ENCODE assay signal across 1 cellular context in genomic region chr20:37378420-37378784, GRCh38.
TF ChIP-seq lines count a peak whose summit lies in the region.

No MANE protein-coding gene starts in this region.

TF ChIP-seq in SK-N-SH, 30 proteins besides CTCF, POLR2A, EP300 and RAD21 (continued from another document):
- TF ChIP-seq, protein P1, sequence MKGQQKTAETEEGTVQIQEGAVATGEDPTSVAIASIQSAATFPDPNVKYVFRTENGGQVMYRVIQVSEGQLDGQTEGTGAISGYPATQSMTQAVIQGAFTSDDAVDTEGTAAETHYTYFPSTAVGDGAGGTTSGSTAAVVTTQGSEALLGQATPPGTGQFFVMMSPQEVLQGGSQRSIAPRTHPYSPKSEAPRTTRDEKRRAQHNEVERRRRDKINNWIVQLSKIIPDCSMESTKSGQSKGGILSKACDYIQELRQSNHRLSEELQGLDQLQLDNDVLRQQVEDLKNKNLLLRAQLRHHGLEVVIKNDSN (IDR thresholded peaks at IDR 0.05; ENCODE audit: borderline replicate concordance, low read depth), result no peak
- TF ChIP-seq, protein P2, sequence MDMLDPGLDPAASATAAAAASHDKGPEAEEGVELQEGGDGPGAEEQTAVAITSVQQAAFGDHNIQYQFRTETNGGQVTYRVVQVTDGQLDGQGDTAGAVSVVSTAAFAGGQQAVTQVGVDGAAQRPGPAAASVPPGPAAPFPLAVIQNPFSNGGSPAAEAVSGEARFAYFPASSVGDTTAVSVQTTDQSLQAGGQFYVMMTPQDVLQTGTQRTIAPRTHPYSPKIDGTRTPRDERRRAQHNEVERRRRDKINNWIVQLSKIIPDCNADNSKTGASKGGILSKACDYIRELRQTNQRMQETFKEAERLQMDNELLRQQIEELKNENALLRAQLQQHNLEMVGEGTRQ (IDR thresholded peaks at IDR 0.05; ENCODE audit: borderline replicate concordance, low read depth, low read length), result no peak
- TF ChIP-seq MEF2A (IDR thresholded peaks at IDR 0.05; ENCODE audit: borderline replicate concordance, low read depth), result no peak
- no peak for TF ChIP-seq JUND (IDR thresholded peaks at IDR 0.05)
- TF ChIP-seq RFX5 (IDR thresholded peaks at IDR 0.05; ENCODE audit: low read length), result no peak
- no peak for TF ChIP-seq GABPA (IDR thresholded peaks at IDR 0.05; ENCODE audit: low read depth)
- TF ChIP-seq, protein P3, sequence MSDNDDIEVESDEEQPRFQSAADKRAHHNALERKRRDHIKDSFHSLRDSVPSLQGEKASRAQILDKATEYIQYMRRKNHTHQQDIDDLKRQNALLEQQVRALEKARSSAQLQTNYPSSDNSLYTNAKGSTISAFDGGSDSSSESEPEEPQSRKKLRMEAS (IDR thresholded peaks at IDR 0.05; ENCODE audit: low read depth), result no peak
TF ChIP-seq in SK-N-SH: peak in this region for 0.
